In the genomic region with DNA sequence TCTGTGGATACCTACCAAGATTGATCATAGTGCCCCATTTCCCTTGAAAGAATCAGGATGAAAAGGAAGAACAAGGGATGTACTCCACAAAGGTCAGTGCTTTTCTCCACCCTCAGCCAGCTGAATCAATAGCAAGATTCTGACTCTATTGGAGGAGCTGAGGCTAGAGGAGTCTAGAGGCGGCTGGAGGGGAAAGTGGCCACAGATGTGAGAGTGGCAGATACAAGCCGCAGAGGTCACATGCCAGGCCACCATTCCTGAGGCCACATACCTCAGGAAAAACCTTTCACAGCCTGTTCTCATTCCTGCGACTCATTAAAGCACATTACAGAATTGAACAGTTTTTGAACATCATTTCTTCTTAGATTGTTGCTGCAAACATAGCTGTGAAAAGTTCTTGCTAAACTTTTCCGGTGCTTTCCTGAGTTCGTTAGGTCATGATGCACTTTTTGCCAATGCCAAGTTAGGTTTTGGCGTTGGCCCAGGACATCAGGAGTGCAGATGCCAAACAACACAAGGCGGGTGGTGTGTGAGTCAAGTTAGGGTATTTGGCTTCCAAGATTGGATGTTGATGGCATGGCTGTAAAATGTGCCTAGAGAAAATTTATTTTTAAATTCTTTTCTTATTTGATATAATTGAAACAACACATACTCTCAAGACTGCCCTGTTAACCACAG, we compare ENCODE assay signal across 12 cellular contexts.
DNase-seq lines count a peak whose midpoint lies in the region; ATAC-seq and TF ChIP-seq lines count a peak whose summit lies in the region.
"Had no signal": no experiment of that assay in that cellular context is flagged by ENCODE, and none has a peak within 500 bp of the region (broad histone marks: within the 10 kb centered on the region; RNA-seq: fewer than 3 reads in every experiment).

No MANE protein-coding gene starts in this region.

- no peak overlapping the region for H3K4me3 Mint-ChIP-seq in activated CD8-positive, alpha-beta T cell treated with anti-CD3 and anti-CD28 coated beads, Interleukin-2, amount 10 ng/mL, durations not matched to agents 7 days and 5 days
- no peak overlapping the region for H3K4me3 Mint-ChIP-seq in activated naive CD4-positive, alpha-beta T cell treated with anti-CD3 and anti-CD28 coated beads for 36 hours

- peak; percentile 70 for ATAC-seq in RWPE2 (ENCODE audit: low read depth)
- no peak for ATAC-seq in activated CD8-positive, alpha-beta T cell treated with anti-CD3 and anti-CD28 coated beads, Interleukin-2, amount 10 ng/mL, durations not matched to agents 7 days and 5 days
- ATAC-seq in HG02763 (IDR thresholded peaks at IDR 0.05; ENCODE audit: unreplicated experiment) = no peak
- ATAC-seq in GM21737 (IDR thresholded peaks at IDR 0.05; ENCODE audit: unreplicated experiment) = no peak

- no peaks in the 10 kb centered on the region for H3K27me3 ChIP-seq in RWPE2 (ENCODE audit: insufficient read depth, poor library complexity, severe bottlenecking)
- no peaks in the 10 kb centered on the region for H3K27me3 ChIP-seq in esophagus squamous epithelium
- H3K27me3 ChIP-seq in prostate gland (replicated peaks; ENCODE audit: insufficient read depth) = no peaks in the 10 kb centered on the region
- H3K27me3 ChIP-seq: BLaER1 treated with 17β-estradiol and CSF1 and Interleukin-3, amounts not matched to agents 10 nM and 100 nM had no signal

- TF ChIP-seq CTCF in AG10803 (conservative IDR thresholded peaks at IDR 0.05; ENCODE audit: low read length) (no peak), RWPE2 (IDR thresholded peaks at IDR 0.05; ENCODE audit: poor library complexity, severe bottlenecking) (no peak), esophagus squamous epithelium (IDR thresholded peaks at IDR 0.05) (no peak), prostate gland (IDR thresholded peaks at IDR 0.05) (no peak)

- peaks cover 12% of the 10 kb centered on the region for H3K9me3 Mint-ChIP-seq in activated CD8-positive, alpha-beta T cell treated with anti-CD3 and anti-CD28 coated beads, Interleukin-2, amount 10 ng/mL, durations not matched to agents 7 days and 5 days (ENCODE audit: insufficient read depth)
- peaks cover 12% of the 10 kb centered on the region for H3K9me3 Mint-ChIP-seq in activated naive CD4-positive, alpha-beta T cell treated with anti-CD3 and anti-CD28 coated beads for 36 hours

- H3K9me3 ChIP-seq in RWPE2 (ENCODE audit: severe bottlenecking) = peaks cover 4% of the 10 kb centered on the region
- H3K9me3 ChIP-seq in esophagus squamous epithelium = peaks cover 0 to 14% (median 6%) of the 10 kb centered on the region in 3 donors
- H3K9me3 ChIP-seq in prostate gland = no peaks in the 10 kb centered on the region

- H3K4me1 Mint-ChIP-seq in activated CD8-positive, alpha-beta T cell treated with anti-CD3 and anti-CD28 coated beads, Interleukin-2, amount 10 ng/mL, durations not matched to agents 7 days and 5 days (ENCODE audit: low read depth) = no peaks in the 10 kb centered on the region
- H3K4me1 Mint-ChIP-seq in activated naive CD4-positive, alpha-beta T cell treated with anti-CD3 and anti-CD28 coated beads for 36 hours (ENCODE audit: low read depth) = no peaks in the 10 kb centered on the region

- H3K36me3 Mint-ChIP-seq in activated CD8-positive, alpha-beta T cell treated with anti-CD3 and anti-CD28 coated beads, Interleukin-2, amount 10 ng/mL, durations not matched to agents 7 days and 5 days (ENCODE audit: low read depth) = no peaks in the 10 kb centered on the region
- H3K36me3 Mint-ChIP-seq in activated naive CD4-positive, alpha-beta T cell treated with anti-CD3 and anti-CD28 coated beads for 36 hours (ENCODE audit: low read depth) = peaks cover 2% of the 10 kb centered on the region

- 19 to 46% methylated on average over 7 of the region's 7 CpGs for WGBS in esophagus squamous epithelium, 2 donors
- 50% methylated on average over 7 of the region's 7 CpGs for WGBS in prostate gland

- H3K27ac ChIP-seq in RWPE2 (ENCODE audit: poor library complexity, severe bottlenecking) = no peak overlapping the region
- peak overlapping the region in 3 of 4 donors; percentile 6 to 60 (median 57) for H3K27ac ChIP-seq in esophagus squamous epithelium
- peak overlapping the region; percentile 16 to 48 for H3K27ac ChIP-seq in prostate gland
- H3K27ac ChIP-seq: BLaER1 treated with 17β-estradiol and CSF1 and Interleukin-3, amounts not matched to agents 10 nM and 100 nM had no signal

- H3K27ac Mint-ChIP-seq in activated CD8-positive, alpha-beta T cell treated with anti-CD3 and anti-CD28 coated beads, Interleukin-2, amount 10 ng/mL, durations not matched to agents 7 days and 5 days = no peak overlapping the region
- no peak overlapping the region for H3K27ac Mint-ChIP-seq in activated naive CD4-positive, alpha-beta T cell treated with anti-CD3 and anti-CD28 coated beads for 36 hours

- H3K36me3 ChIP-seq in RWPE2 (ENCODE audit: low read depth) (no peaks in the 10 kb centered on the region), esophagus squamous epithelium (no peaks in the 10 kb centered on the region), prostate gland (no peaks in the 10 kb centered on the region)
- H3K36me3 ChIP-seq: BLaER1 treated with 17β-estradiol and CSF1 and Interleukin-3, amounts not matched to agents 10 nM and 100 nM had no signal

- TF ChIP-seq POLR2A in esophagus squamous epithelium (IDR thresholded peaks at IDR 0.05) = no peak
- no peak for TF ChIP-seq POLR2A in prostate gland (IDR thresholded peaks at IDR 0.05)

- POLR2A ChIA-PET in activated CD8-positive, alpha-beta T cell treated with anti-CD3 and anti-CD28 coated beads, Interleukin-2, amount 10 ng/mL, durations not matched to agents 7 days and 5 days (lab: Charles Lee) = no interaction called here

- CTCF ChIA-PET in activated CD8-positive, alpha-beta T cell treated with anti-CD3 and anti-CD28 coated beads, Interleukin-2, amount 10 ng/mL, durations not matched to agents 7 days and 5 days (lab: Charles Lee) = no interaction called here
- CTCF ChIA-PET in activated naive CD4-positive, alpha-beta T cell treated with anti-CD3 and anti-CD28 coated beads for 36 hours (lab: Charles Lee) = interaction anchor here (0.7 kb wide), 1 partner anchor 55 kb away, joined by 3 read pairs; no protein-coding TSS in a partner anchor

- DNase-seq in AG10803 (ENCODE audit: low read depth) = peak; percentile 91
- peak; percentile 69 for DNase-seq in RWPE2 (ENCODE audit: low spot score)
- DNase-seq in esophagus squamous epithelium (lab: John Stamatoyannopoulos, UW) = no peak
- peak; percentile 54 for DNase-seq in prostate gland (ENCODE audit: low spot score)
- no peak for DNase-seq in activated CD8-positive, alpha-beta T cell treated with anti-CD3 and anti-CD28 coated beads, Interleukin-2, amount 10 ng/mL, durations not matched to agents 7 days and 5 days
- no peak for DNase-seq in activated naive CD4-positive, alpha-beta T cell treated with anti-CD3 and anti-CD28 coated beads for 36 hours
- DNase-seq: activated CD4-positive, alpha-beta T cell treated with anti-CD3 and anti-CD28 coated beads, Interleukin-2, amount 50 U/mL, for 1 hour; activated naive CD4-positive, alpha-beta T cell treated with Interleukin-2 at 50 U/mL for 16 hours had no signal

- H3K4me3 ChIP-seq in AG10803 (ENCODE audit: low read length) = no peak overlapping the region
- H3K4me3 ChIP-seq in RWPE2 (ENCODE audit: severe bottlenecking) = no peak overlapping the region
- H3K4me3 ChIP-seq in esophagus squamous epithelium = no peak overlapping the region
- no peak overlapping the region for H3K4me3 ChIP-seq in prostate gland
- H3K4me3 ChIP-seq: BLaER1 treated with 17β-estradiol and CSF1 and Interleukin-3, amounts not matched to agents 10 nM and 100 nM; smooth muscle cell had no signal

- H3K4me1 ChIP-seq in RWPE2 (ENCODE audit: insufficient read depth, poor library complexity, severe bottlenecking) = peaks cover 7% of the 10 kb centered on the region
- H3K4me1 ChIP-seq in esophagus squamous epithelium = peaks cover 0 to 18% (median 9%) of the 10 kb centered on the region in 3 donors
- H3K4me1 ChIP-seq in prostate gland (replicated peaks) = no peaks in the 10 kb centered on the region
- H3K4me1 ChIP-seq: BLaER1 treated with 17β-estradiol and CSF1 and Interleukin-3, amounts not matched to agents 10 nM and 100 nM had no signal

- intact Hi-C loops in esophagus squamous epithelium (cut with DNase I) (no loop called here), prostate gland (cut with DNase I) (no loop called here)
- intact Hi-C loops in activated naive CD4-positive, alpha-beta T cell treated with anti-CD3 and anti-CD28 coated beads for 36 hours (cut with micrococcal nuclease) = no loop called here

- peaks cover 2% of the 10 kb centered on the region for H3K27me3 Mint-ChIP-seq in activated CD8-positive, alpha-beta T cell treated with anti-CD3 and anti-CD28 coated beads, Interleukin-2, amount 10 ng/mL, durations not matched to agents 7 days and 5 days (ENCODE audit: low read depth)
- peaks cover 2% of the 10 kb centered on the region for H3K27me3 Mint-ChIP-seq in activated naive CD4-positive, alpha-beta T cell treated with anti-CD3 and anti-CD28 coated beads for 36 hours (ENCODE audit: low read depth)

Comparison
In these comparisons a context has a peak if more than half of its experiments do, and no peak if none do; other contexts are left out.
1. DNase-seq: peak in AG10803 (single experiment), RWPE2 (single experiment) and prostate gland (single experiment); none in esophagus squamous epithelium (single experiment), activated CD8-positive, alpha-beta T cell treated with anti-CD3 and anti-CD28 coated beads, Interleukin-2, amount 10 ng/mL, durations not matched to agents 7 days and 5 days (single experiment) and activated naive CD4-positive, alpha-beta T cell treated with anti-CD3 and anti-CD28 coated beads for 36 hours (single experiment).